In genomic region chr2:127422631-127423475, GRCh38 we compare ENCODE assay signal across 8 cellular contexts. TPM values are rescaled to one million over a fixed set of nuclear protein-coding genes. Genes with fewer than 3 reads are reported as not detected.
DNase-seq lines count a peak whose midpoint lies in the region; ATAC-seq and TF ChIP-seq lines count a peak whose summit lies in the region.

No MANE protein-coding gene starts in this region.

- H3K4me1 ChIP-seq in mesodermal cell (ENCODE audit: control insufficient read depth, insufficient read depth, low read length, poor library complexity, severe bottlenecking) = peaks cover 5% of the 10 kb centered on the region

- H3K9me3 ChIP-seq in mesodermal cell (ENCODE audit: control insufficient read depth, low read length) = no peaks in the 10 kb centered on the region

- H3K9me3 Mint-ChIP-seq in activated CD4-positive, alpha-beta T cell treated with anti-CD3 and anti-CD28 coated beads for 36 hours (ENCODE audit: low read depth) = no peaks in the 10 kb centered on the region
- no peaks in the 10 kb centered on the region for H3K9me3 Mint-ChIP-seq in chondrocyte (ENCODE audit: low read depth)

- H3K27ac Mint-ChIP-seq in activated CD4-positive, alpha-beta T cell treated with anti-CD3 and anti-CD28 coated beads for 36 hours = no peak overlapping the region
- H3K27ac Mint-ChIP-seq in chondrocyte (ENCODE audit: unreplicated experiment) = no peak overlapping the region

- peak; percentile 38 for DNase-seq in activated CD4-positive, alpha-beta T cell treated with anti-CD3 and anti-CD28 coated beads for 36 hours
- DNase-seq in activated CD4-positive, alpha-beta T cell treated with anti-CD3 and anti-CD28 coated beads for 1 hour = no peak
- peak; percentile 57 for DNase-seq in NOMO-1 treated with dmso at 0.1 percent for 144 hours (lab: John Stamatoyannopoulos, UW; ENCODE audit: unreplicated experiment)
- no peak for DNase-seq in chondrocyte (ENCODE audit: low spot score)
- no peak for DNase-seq in NCI-H128 (lab: John Stamatoyannopoulos, UW; ENCODE audit: unreplicated experiment)
- DNase-seq in stimulated activated CD4-positive, alpha-beta T cell treated with anti-CD3 and anti-CD28 coated beads, Interleukin-4, amount 100 ng/mL, for 4 hours = no peak

- H3K27me3 Mint-ChIP-seq in activated CD4-positive, alpha-beta T cell treated with anti-CD3 and anti-CD28 coated beads for 36 hours = peaks cover 44% of the 10 kb centered on the region
- H3K27me3 Mint-ChIP-seq in chondrocyte (ENCODE audit: low read depth) = no peaks in the 10 kb centered on the region

- H3K4me3 Mint-ChIP-seq in activated CD4-positive, alpha-beta T cell treated with anti-CD3 and anti-CD28 coated beads for 36 hours = peak overlapping the region; percentile 38
- peak overlapping the region; percentile 73 for H3K4me3 Mint-ChIP-seq in chondrocyte (ENCODE audit: unreplicated experiment)

- TF ChIP-seq CTCF in chondrocyte (IDR thresholded peaks at IDR 0.05) = no peak

- WGBS in mesodermal cell (ENCODE audit: insufficient coverage in 2 of 2), 2 experiments = 3 to 4% methylated on average over 45 to 55 of the region's 71 CpGs

- H3K36me3 Mint-ChIP-seq in activated CD4-positive, alpha-beta T cell treated with anti-CD3 and anti-CD28 coated beads for 36 hours (ENCODE audit: low read depth) = no peaks in the 10 kb centered on the region
- H3K36me3 Mint-ChIP-seq in chondrocyte (ENCODE audit: low read depth) = no peaks in the 10 kb centered on the region

- peak overlapping the region; percentile 28 for H3K4me3 ChIP-seq in mesodermal cell (ENCODE audit: extremely low read depth, insufficient read depth, low read length, poor library complexity, severe bottlenecking)

- no peak overlapping the region for H3K27ac ChIP-seq in mesodermal cell (ENCODE audit: low read depth, low read length, severe bottlenecking)

- CTCF ChIA-PET in activated CD4-positive, alpha-beta T cell treated with anti-CD3 and anti-CD28 coated beads for 36 hours (lab: Charles Lee) = no interaction called here

- H3K36me3 ChIP-seq in mesodermal cell (ENCODE audit: control insufficient read depth, insufficient read depth, low read length) = no peaks in the 10 kb centered on the region

- peaks cover 5% of the 10 kb centered on the region for H3K4me1 Mint-ChIP-seq in activated CD4-positive, alpha-beta T cell treated with anti-CD3 and anti-CD28 coated beads for 36 hours
- H3K4me1 Mint-ChIP-seq in chondrocyte (ENCODE audit: low read depth) = peaks cover 20% of the 10 kb centered on the region

- POLR2A ChIA-PET in activated CD4-positive, alpha-beta T cell treated with anti-CD3 and anti-CD28 coated beads for 36 hours (lab: Charles Lee) = no interaction called here

- peak; percentile 58 for ATAC-seq in activated CD4-positive, alpha-beta T cell treated with anti-CD3 and anti-CD28 coated beads for 36 hours
- ATAC-seq in GM19463 (IDR thresholded peaks at IDR 0.05; ENCODE audit: unreplicated experiment) = no peak

- intact Hi-C loops in activated CD4-positive, alpha-beta T cell treated with anti-CD3 and anti-CD28 coated beads for 36 hours (cut with DNase I, micrococcal nuclease) = no loop called here

RNA-seq across cellular contexts. Expression of gene PROC, which starts 4.6 kb away (rescaled TPM):
- total RNA-seq in activated CD4-positive, alpha-beta T cell treated with anti-CD3 and anti-CD28 coated beads for 36 hours = not detected
- 2.6 to 5.3 TPM (median 2.7 TPM) in 3 replicates for total RNA-seq in chondrocyte
- not detected for polyA plus RNA-seq in mesodermal cell (2013, experiment 1 of 2)
- polyA plus RNA-seq in mesodermal cell (2013, experiment 2 of 2) = not detected

RNA-seq across cellular contexts. Expression of gene MAP3K2, which starts 35.1 kb away (rescaled TPM):
- 10 to 100 TPM; 35.2 to 35.6 TPM for total RNA-seq in activated CD4-positive, alpha-beta T cell treated with anti-CD3 and anti-CD28 coated beads for 36 hours
- total RNA-seq in chondrocyte = 77.3 to 88.1 TPM (median 79.5 TPM) in 3 replicates
- 14.7 TPM for polyA plus RNA-seq in mesodermal cell (2013, experiment 1 of 2)
- polyA plus RNA-seq in mesodermal cell (2013, experiment 2 of 2) = 14.7 TPM

Comparison
In these comparisons a context has a peak if more than half of its experiments do, and no peak if none do; other contexts are left out.
1. DNase-seq: peak in activated CD4-positive, alpha-beta T cell treated with anti-CD3 and anti-CD28 coated beads for 36 hours (single experiment) and NOMO-1 treated with dmso at 0.1 percent for 144 hours (single experiment); none in activated CD4-positive, alpha-beta T cell treated with anti-CD3 and anti-CD28 coated beads for 1 hour (single experiment), chondrocyte (single experiment), NCI-H128 (single experiment) and stimulated activated CD4-positive, alpha-beta T cell treated with anti-CD3 and anti-CD28 coated beads, Interleukin-4, amount 100 ng/mL, for 4 hours (0 of 2).